13 cellular contexts compared by ENCODE assay signal in the genomic region with DNA sequence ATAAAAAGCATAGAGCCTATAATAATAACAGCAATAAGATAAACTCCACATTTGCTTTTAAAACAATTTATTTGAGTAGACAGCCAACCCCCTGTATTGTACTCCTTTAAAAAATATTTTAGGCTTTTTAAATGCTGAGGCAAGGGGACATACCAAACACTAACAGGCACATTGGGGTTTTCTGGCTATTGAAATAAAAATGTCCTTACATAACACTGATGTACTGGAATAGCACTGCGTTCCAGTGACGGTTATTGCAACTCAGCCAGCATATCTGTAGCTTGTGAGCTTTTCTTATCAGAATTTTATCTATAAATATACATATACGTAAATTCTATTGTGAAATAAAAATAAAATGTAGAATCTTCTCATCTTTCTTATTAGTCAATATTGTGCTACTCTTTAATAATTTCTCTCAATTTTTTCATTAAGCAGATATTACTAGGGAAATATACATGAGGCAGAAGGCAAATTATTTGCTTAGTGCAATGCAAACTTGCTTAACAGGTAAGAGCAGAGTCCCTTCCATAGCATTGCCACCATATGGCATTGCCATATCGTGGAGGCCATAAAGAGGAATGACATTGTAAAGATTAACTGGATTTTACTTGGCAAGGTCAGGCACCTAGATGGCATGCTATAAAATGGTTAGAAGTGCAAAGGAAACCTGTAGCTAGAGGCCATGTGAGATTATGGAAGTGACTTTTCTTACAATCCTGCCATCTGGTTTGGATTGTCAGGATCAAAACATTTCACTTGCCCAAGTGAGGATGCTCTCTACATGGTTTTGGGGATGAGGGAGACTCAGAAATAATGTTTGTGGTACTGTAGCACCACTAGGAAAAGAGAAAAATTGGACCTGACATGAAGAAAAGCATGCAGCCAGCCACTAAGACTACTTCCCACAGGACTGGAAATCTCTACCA.
DNase-seq lines count a peak whose midpoint lies in the region; ATAC-seq and TF ChIP-seq lines count a peak whose summit lies in the region.
"Had no signal": no experiment of that assay in that cellular context is flagged by ENCODE, and none has a peak within 500 bp of the region (broad histone marks: within the 10 kb centered on the region; RNA-seq: fewer than 3 reads in every experiment).

No MANE protein-coding gene starts in this region.

- H3K4me1 Mint-ChIP-seq in immature natural killer cell, result no peaks in the 10 kb centered on the region

- no peak overlapping the region for H3K9ac ChIP-seq in HCT116 (ENCODE audit: low read length)
- H3K9ac ChIP-seq in SK-N-MC (ENCODE audit: insufficient read length), result no peak overlapping the region

- H3K79me2 ChIP-seq in HCT116 (ENCODE audit: insufficient read depth, low read length), result no peaks in the 10 kb centered on the region

- H3K4me3 ChIP-seq in HCT116 (replicated peaks in 1 of 2; ENCODE audit: low read depth in 1 of 2, low read length in 2 of 2) (no peak overlapping the region), SK-N-MC (no peak overlapping the region), gastrocnemius medialis (no peak overlapping the region)
- H3K4me3 ChIP-seq: thyroid gland had no signal

- H3K4me3 Mint-ChIP-seq in immature natural killer cell, result no peak overlapping the region
- H3K4me3 Mint-ChIP-seq: activated naive CD4-positive, alpha-beta T cell treated with anti-CD3 and anti-CD28 coated beads, Interleukin-2, amount 50 U/mL, for 24 hours; WTC11 had no signal

- RAD21 ChIA-PET in HCT116 (lab: Charles Lee; ENCODE audit: low non-redundant PET in 1 of 2, low total read pairs in 2 of 2, uncharacterized antibody in 2 of 2, unreplicated experiment in 2 of 2), result interaction anchor here in 1 of 2 experiments (0.6 to 0.8 kb wide), 2 partner anchors 21 to 113 kb away, joined by 5 read pairs; no protein-coding TSS in a partner anchor

- H3K27ac ChIP-seq in HCT116 (ENCODE audit: low read depth, low read length), result peak overlapping the region; percentile 69; the same call in 1 of the 2 replicates
- peak overlapping the region; percentile 71 for H3K27ac ChIP-seq in SK-N-MC
- peak overlapping the region; percentile 37 to 76 (median 62) for H3K27ac ChIP-seq in gastrocnemius medialis
- H3K27ac ChIP-seq: thyroid gland had no signal

- in situ Hi-C loops in gastrocnemius medialis (cut with MboI; ENCODE audit: low sequenced_read_pairs in 4 of 4), result loop anchor here in 2 of 4 donors (25.0 kb wide), 2 partner anchors 92 to 292 kb away; partner anchors contain the start of genes CDKN2B (in 1 of the 2) and MTAP (in 1 of the 2)

- no TSS peak for BruUV-seq in HCT116 (replicated peaks; lab: Mats Ljungman, UMichigan)

- no peak overlapping the region for H3K27ac Mint-ChIP-seq in immature natural killer cell
- H3K27ac Mint-ChIP-seq: activated naive CD4-positive, alpha-beta T cell treated with anti-CD3 and anti-CD28 coated beads, Interleukin-2, amount 50 U/mL, for 24 hours; WTC11 had no signal

- POLR2A ChIA-PET in HCT116 (lab: Charles Lee), result interaction anchor here (0.6 to 1.5 kb wide), 4 partner anchors 18 to 1279 kb away, joined by 3 to 5 read pairs (median 4); partner anchors contain the start of gene CDKN2B

- TF ChIP-seq POLR2A in HCT116 (IDR thresholded peaks at IDR 0.05; ENCODE audit: borderline replicate concordance, extremely low read depth, insufficient read depth, insufficient read length) (no peak), gastrocnemius medialis (IDR thresholded peaks at IDR 0.05) (no peak)

- peaks cover 26 to 27% of the 10 kb centered on the region in 2 experiments for H3K4me1 ChIP-seq in HCT116 (ENCODE audit: control insufficient read depth in 1 of 2, insufficient read depth in 2 of 2, low read length in 2 of 2)
- peaks cover 20 to 29% of the 10 kb centered on the region in 2 donors for H3K4me1 ChIP-seq in gastrocnemius medialis
- H3K4me1 ChIP-seq: thyroid gland had no signal

- no peaks in the 10 kb centered on the region for H3K9me3 Mint-ChIP-seq in immature natural killer cell
- H3K9me3 Mint-ChIP-seq: activated naive CD4-positive, alpha-beta T cell treated with anti-CD3 and anti-CD28 coated beads, Interleukin-2, amount 50 U/mL, for 24 hours; WTC11 had no signal

- H3K36me3 Mint-ChIP-seq in immature natural killer cell, result no peaks in the 10 kb centered on the region
- H3K36me3 Mint-ChIP-seq: activated naive CD4-positive, alpha-beta T cell treated with anti-CD3 and anti-CD28 coated beads, Interleukin-2, amount 50 U/mL, for 24 hours; WTC11 had no signal

- H3K9me3 ChIP-seq in HCT116 (ENCODE audit: control insufficient read depth in 1 of 2, insufficient read depth in 1 of 2, low read depth in 1 of 2, low read length in 2 of 2) (no peaks in the 10 kb centered on the region), SK-N-MC (ENCODE audit: low read depth, low read length) (no peaks in the 10 kb centered on the region), gastrocnemius medialis (no peaks in the 10 kb centered on the region)
- H3K9me3 ChIP-seq: thyroid gland had no signal

- no peak for TF ChIP-seq RAD21 in HCT116 (IDR thresholded peaks at IDR 0.05; ENCODE audit: low read depth)

- H3K27me3 Mint-ChIP-seq in immature natural killer cell (ENCODE audit: low read depth in 3 of 3), result peaks cover 0 to 4% (median 1%) of the 10 kb centered on the region in 3 donors

- peak overlapping the region; percentile 92 for H2AFZ ChIP-seq in HCT116 (ENCODE audit: low read depth, low read length, poor library complexity, severe bottlenecking)

- no peaks in the 10 kb centered on the region for H4K20me1 ChIP-seq in HCT116 (ENCODE audit: insufficient read depth)

- H3K4me2 ChIP-seq in HCT116 (ENCODE audit: low read length), result peak overlapping the region; percentile 62

- CTCF ChIA-PET in HCT116 (lab: Charles Lee), result interaction anchor here (0.7 to 1.2 kb wide), 4 partner anchors 16 to 135 kb away, joined by 3 to 5 read pairs (median 3); no protein-coding TSS in a partner anchor

- TF ChIP-seq CTCF in HCT116 (IDR thresholded peaks at IDR 0.05 in 2 of 3, conservative IDR thresholded peaks at IDR 0.05 in 1 of 3; ENCODE audit: borderline replicate concordance in 1 of 3, insufficient read depth in 1 of 3, low read depth in 2 of 3, low read length in 2 of 3), result no peak
- no peak for TF ChIP-seq CTCF in gastrocnemius medialis (IDR thresholded peaks at IDR 0.05 in 4 of 5, conservative IDR thresholded peaks at IDR 0.05 in 1 of 5)

- H3K27me3 ChIP-seq in HCT116 (ENCODE audit: insufficient read depth, low read length), result no peaks in the 10 kb centered on the region
- H3K27me3 ChIP-seq in gastrocnemius medialis, result no peaks in the 10 kb centered on the region
- H3K27me3 ChIP-seq: thyroid gland had no signal

- no peaks in the 10 kb centered on the region for H3K36me3 ChIP-seq in HCT116 (ENCODE audit: control insufficient read depth in 1 of 2, insufficient read depth in 2 of 2, low read length in 2 of 2)
- H3K36me3 ChIP-seq in SK-N-MC (ENCODE audit: insufficient read depth, low read length), result peaks cover 6% of the 10 kb centered on the region; the same call in 1 of the 2 replicates
- no peaks in the 10 kb centered on the region for H3K36me3 ChIP-seq in gastrocnemius medialis
- H3K36me3 ChIP-seq: thyroid gland had no signal

- no peaks in the 10 kb centered on the region for H3K9me2 ChIP-seq in HCT116 (ENCODE audit: insufficient read depth)

- intact Hi-C loops in HCT116 (cut with micrococcal nuclease), result loop anchor here (2.0 kb wide), 1 partner anchor 15 kb away; no protein-coding TSS in a partner anchor
- intact Hi-C loops in gastrocnemius medialis (cut with DNase I; ENCODE audit: low total_unique reads), result loop anchor here (2.0 to 5.0 kb wide), 4 partner anchors 37 to 292 kb away; partner anchors contain the start of gene CDKN2B

- ATAC-seq in HCT116 (peak; percentile 11; the same call in 1 of the 2 replicates), gastrocnemius medialis (peak; percentile 38 to 51), HG03097 (IDR thresholded peaks at IDR 0.05; ENCODE audit: low FRiP score, unreplicated experiment) (no peak), HG02970 (IDR thresholded peaks at IDR 0.05; ENCODE audit: low FRiP score, unreplicated experiment) (no peak)

- no peak for DNase-seq in HCT116 (ENCODE audit: low read depth, low spot score)
- DNase-seq in SK-N-MC (ENCODE audit: low read depth, low spot score), result no peak
- peak; percentile 50 for DNase-seq in fibroblast of the conjunctiva (ENCODE audit: low read depth)
- DNase-seq in gastrocnemius medialis, result no peak
- DNase-seq in immature natural killer cell, result no peak
- DNase-seq in activated naive CD4-positive, alpha-beta T cell (lab: John Stamatoyannopoulos, UW), result no peak
- DNase-seq: erythroblast; stimulated activated CD4-positive, alpha-beta T cell treated with anti-CD3 and anti-CD28 coated beads, Interleukin-4, amount 100 ng/mL, for 4 hours had no signal

TF ChIP-seq in HCT116, 20 proteins besides CTCF, POLR2A, EP300 and RAD21 (continues in another document):
- TF ChIP-seq EGR1 (IDR thresholded peaks at IDR 0.05; ENCODE audit: low read depth), result no peak
- no peak for TF ChIP-seq SP1 (IDR thresholded peaks at IDR 0.05; ENCODE audit: low read depth)
- no peak for TF ChIP-seq CEBPB (IDR thresholded peaks at IDR 0.05; ENCODE audit: low read depth)
- TF ChIP-seq, protein P1, sequence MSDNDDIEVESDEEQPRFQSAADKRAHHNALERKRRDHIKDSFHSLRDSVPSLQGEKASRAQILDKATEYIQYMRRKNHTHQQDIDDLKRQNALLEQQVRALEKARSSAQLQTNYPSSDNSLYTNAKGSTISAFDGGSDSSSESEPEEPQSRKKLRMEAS (IDR thresholded peaks at IDR 0.05), result no peak
- TF ChIP-seq ZFX (IDR thresholded peaks at IDR 0.05), result no peak
- TF ChIP-seq JUND (IDR thresholded peaks at IDR 0.05), result no peak
- no peak for TF ChIP-seq SRF (IDR thresholded peaks at IDR 0.05; ENCODE audit: low read depth)

Comparison
In these comparisons a context has a peak if more than half of its experiments do, and no peak if none do; other contexts are left out.
1. ATAC-seq: peak in HCT116 (single experiment) and gastrocnemius medialis (2 of 2); none in HG03097 (single experiment) and HG02970 (single experiment).
2. Peak in every context shown above with its lines, with median percentiles within 50 percentile points of each other: H3K27ac ChIP-seq.